In genomic region chr6:3166535-3167225, GRCh38 we compare ENCODE assay signal across 1 cellular context.
TF ChIP-seq lines count a peak whose summit lies in the region.

No MANE protein-coding gene starts in this region.

TF ChIP-seq in WTC11, 78 proteins besides CTCF, POLR2A, EP300 and RAD21:
- TF ChIP-seq, protein P1, sequence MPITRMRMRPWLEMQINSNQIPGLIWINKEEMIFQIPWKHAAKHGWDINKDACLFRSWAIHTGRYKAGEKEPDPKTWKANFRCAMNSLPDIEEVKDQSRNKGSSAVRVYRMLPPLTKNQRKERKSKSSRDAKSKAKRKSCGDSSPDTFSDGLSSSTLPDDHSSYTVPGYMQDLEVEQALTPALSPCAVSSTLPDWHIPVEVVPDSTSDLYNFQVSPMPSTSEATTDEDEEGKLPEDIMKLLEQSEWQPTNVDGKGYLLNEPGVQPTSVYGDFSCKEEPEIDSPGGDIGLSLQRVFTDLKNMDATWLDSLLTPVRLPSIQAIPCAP (CRISPR knock-in tag; IDR thresholded peaks at IDR 0.05), result peak; percentile 37; the same call in 1 of the 2 replicates
- peak; percentile 39; the same call in 1 of the 2 replicates for TF ChIP-seq TEAD1 (CRISPR knock-in tag; IDR thresholded peaks at IDR 0.05)
- TF ChIP-seq SP1 (CRISPR knock-in tag; conservative IDR thresholded peaks at IDR 0.05), result 0 out of 2 replicates have a peak, but pooled peaks have one; percentile 6
